Comparison of ENCODE assay signal across 1 cellular context in the genomic region with DNA sequence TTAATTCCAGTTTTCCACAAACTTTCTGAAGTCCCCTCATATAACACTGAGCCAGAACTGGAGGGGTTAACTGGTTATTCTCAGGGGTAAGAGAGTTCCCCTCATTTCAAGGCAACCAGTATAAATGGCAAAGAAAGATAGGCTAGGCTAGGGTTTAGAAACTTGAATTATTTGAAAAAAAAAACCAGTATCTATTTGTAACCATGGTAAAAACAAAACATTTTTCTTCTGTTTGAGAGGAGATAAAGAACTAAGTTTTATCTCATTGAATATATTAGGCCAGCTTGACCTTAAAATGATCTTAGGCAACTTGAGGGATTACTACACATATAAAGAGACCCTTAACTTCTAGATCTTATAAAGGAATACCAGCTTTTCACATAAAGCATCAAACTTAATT.
TF ChIP-seq lines count a peak whose summit lies in the region.

No MANE protein-coding gene starts in this region.

TF ChIP-seq in K562, 482 proteins besides CTCF, POLR2A, EP300 and RAD21:
- no peak for TF ChIP-seq GATA2 (CRISPR knock-in tag; IDR thresholded peaks at IDR 0.05)
- no peak for TF ChIP-seq MCM3 (IDR thresholded peaks at IDR 0.05)
- TF ChIP-seq SMARCC2 (IDR thresholded peaks at IDR 0.05; ENCODE audit: low read depth) = no peak
- TF ChIP-seq ZNF778 (CRISPR knock-in tag; IDR thresholded peaks at IDR 0.05) = no peak
- peak; percentile 47 for TF ChIP-seq TAL1 (IDR thresholded peaks at IDR 0.05)
- no peak for TF ChIP-seq NCOA2 (IDR thresholded peaks at IDR 0.05; ENCODE audit: partially characterized antibody in 2 of 2)
- TF ChIP-seq CBFA2T3 (IDR thresholded peaks at IDR 0.05) = peak; percentile 31
- TF ChIP-seq SIRT6 (IDR thresholded peaks at IDR 0.05; ENCODE audit: low read depth, low read length) = no peak
- TF ChIP-seq, protein P1, sequence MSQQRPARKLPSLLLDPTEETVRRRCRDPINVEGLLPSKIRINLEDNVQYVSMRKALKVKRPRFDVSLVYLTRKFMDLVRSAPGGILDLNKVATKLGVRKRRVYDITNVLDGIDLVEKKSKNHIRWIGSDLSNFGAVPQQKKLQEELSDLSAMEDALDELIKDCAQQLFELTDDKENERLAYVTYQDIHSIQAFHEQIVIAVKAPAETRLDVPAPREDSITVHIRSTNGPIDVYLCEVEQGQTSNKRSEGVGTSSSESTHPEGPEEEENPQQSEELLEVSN (IDR thresholded peaks at IDR 0.05; ENCODE audit: borderline replicate concordance in 1 of 2, extremely low read depth in 1 of 2, insufficient read depth in 1 of 2, insufficient read length in 1 of 2, low read depth in 1 of 2, low read length in 1 of 2, poor library complexity in 1 of 2, severe bottlenecking in 1 of 2) = no peak
- TF ChIP-seq DDX20 (tag; IDR thresholded peaks at IDR 0.05; ENCODE audit: low read depth) = no peak
- TF ChIP-seq, protein P2, sequence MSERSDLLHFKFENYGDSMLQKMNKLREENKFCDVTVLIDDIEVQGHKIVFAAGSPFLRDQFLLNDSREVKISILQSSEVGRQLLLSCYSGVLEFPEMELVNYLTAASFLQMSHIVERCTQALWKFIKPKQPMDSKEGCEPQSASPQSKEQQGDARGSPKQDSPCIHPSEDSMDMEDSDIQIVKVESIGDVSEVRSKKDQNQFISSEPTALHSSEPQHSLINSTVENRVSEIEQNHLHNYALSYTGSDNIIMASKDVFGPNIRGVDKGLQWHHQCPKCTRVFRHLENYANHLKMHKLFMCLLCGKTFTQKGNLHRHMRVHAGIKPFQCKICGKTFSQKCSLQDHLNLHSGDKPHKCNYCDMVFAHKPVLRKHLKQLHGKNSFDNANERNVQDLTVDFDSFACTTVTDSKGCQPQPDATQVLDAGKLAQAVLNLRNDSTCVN (CRISPR knock-in tag; IDR thresholded peaks at IDR 0.05) = no peak
- no peak for TF ChIP-seq NFE2L1 (tag; IDR thresholded peaks at IDR 0.05; ENCODE audit: borderline replicate concordance, low read depth)
- TF ChIP-seq PCBP2 (IDR thresholded peaks at IDR 0.05; ENCODE audit: low read depth, low read length, poor library complexity, severe bottlenecking) = no peak
- TF ChIP-seq ZNF444 (CRISPR knock-in tag; IDR thresholded peaks at IDR 0.05) = no peak
- TF ChIP-seq NFE2 (IDR thresholded peaks at IDR 0.05; ENCODE audit: low read depth) = no peak
- TF ChIP-seq ZNF644 (tag; IDR thresholded peaks at IDR 0.05; ENCODE audit: low read depth) = no peak
- TF ChIP-seq ZKSCAN8 (CRISPR knock-in tag; IDR thresholded peaks at IDR 0.05) = no peak
- TF ChIP-seq SIX5 (IDR thresholded peaks at IDR 0.05; ENCODE audit: borderline replicate concordance in 1 of 2, insufficient read depth in 1 of 2, low read depth in 1 of 2, low read length in 2 of 2) = no peak
- no peak for TF ChIP-seq STAT5B (CRISPR knock-in tag; IDR thresholded peaks at IDR 0.05)
- TF ChIP-seq, protein P3, sequence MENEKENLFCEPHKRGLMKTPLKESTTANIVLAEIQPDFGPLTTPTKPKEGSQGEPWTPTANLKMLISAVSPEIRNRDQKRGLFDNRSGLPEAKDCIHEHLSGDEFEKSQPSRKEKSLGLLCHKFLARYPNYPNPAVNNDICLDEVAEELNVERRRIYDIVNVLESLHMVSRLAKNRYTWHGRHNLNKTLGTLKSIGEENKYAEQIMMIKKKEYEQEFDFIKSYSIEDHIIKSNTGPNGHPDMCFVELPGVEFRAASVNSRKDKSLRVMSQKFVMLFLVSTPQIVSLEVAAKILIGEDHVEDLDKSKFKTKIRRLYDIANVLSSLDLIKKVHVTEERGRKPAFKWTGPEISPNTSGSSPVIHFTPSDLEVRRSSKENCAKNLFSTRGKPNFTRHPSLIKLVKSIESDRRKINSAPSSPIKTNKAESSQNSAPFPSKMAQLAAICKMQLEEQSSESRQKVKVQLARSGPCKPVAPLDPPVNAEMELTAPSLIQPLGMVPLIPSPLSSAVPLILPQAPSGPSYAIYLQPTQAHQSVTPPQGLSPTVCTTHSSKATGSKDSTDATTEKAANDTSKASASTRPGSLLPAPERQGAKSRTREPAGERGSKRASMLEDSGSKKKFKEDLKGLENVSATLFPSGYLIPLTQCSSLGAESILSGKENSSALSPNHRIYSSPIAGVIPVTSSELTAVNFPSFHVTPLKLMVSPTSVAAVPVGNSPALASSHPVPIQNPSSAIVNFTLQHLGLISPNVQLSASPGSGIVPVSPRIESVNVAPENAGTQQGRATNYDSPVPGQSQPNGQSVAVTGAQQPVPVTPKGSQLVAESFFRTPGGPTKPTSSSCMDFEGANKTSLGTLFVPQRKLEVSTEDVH (IDR thresholded peaks at IDR 0.05; ENCODE audit: low read depth, partially characterized antibody) = no peak
- TF ChIP-seq ZNF561 (CRISPR knock-in tag; conservative IDR thresholded peaks at IDR 0.05) = no peak
- peak; percentile 19 for TF ChIP-seq RFX1 (IDR thresholded peaks at IDR 0.05)
- peak; percentile 45; the same call in 1 of the 2 replicates for TF ChIP-seq ARID1B (IDR thresholded peaks at IDR 0.05)
- TF ChIP-seq ZNF384 (IDR thresholded peaks at IDR 0.05; ENCODE audit: low read depth, low read length) = peak; percentile 57
- peak; percentile 95 for TF ChIP-seq FOXJ2 (tag; IDR thresholded peaks at IDR 0.05)
- TF ChIP-seq TEAD4 (IDR thresholded peaks at IDR 0.05; ENCODE audit: low read length) = peak; percentile 31; the same call in 1 of the 2 replicates
- TF ChIP-seq TEAD4 (CRISPR knock-in tag; IDR thresholded peaks at IDR 0.05; ENCODE audit: borderline replicate concordance) = no peak
- no peak for TF ChIP-seq PBX2 (CRISPR knock-in tag; IDR thresholded peaks at IDR 0.05; ENCODE audit: low read depth)
- no peak for TF ChIP-seq PBX2 (tag; conservative IDR thresholded peaks at IDR 0.05; ENCODE audit: low read depth)
TF ChIP-seq in K562: peak in this region for 7.
